17 cellular contexts compared by ENCODE assay signal in the genomic region with DNA sequence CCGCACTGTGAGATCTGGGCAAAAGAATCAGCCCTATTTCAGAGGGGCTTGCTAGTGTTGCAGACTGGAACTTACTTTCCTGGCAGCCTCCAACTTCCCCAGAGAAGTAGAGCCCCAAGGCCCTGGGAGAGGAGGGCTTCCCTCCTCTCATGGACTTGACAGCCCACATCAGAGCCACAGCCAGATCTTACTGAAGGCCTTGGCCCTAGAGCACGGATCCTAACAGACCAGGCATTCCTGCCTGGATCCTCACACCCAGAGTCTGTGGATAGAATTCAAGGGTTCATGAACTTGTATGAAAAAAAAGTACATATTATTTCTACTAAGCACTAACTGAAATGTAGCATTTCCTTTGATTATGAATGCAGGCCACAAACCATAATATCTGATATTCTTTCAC. TPM values are rescaled to one million over a fixed set of nuclear protein-coding genes. Genes with fewer than 3 reads are reported as not detected.
DNase-seq lines count a peak whose midpoint lies in the region; ATAC-seq and TF ChIP-seq lines count a peak whose summit lies in the region.
"Had no signal": no experiment of that assay in that cellular context is flagged by ENCODE, and none has a peak within 500 bp of the region (broad histone marks: within the 10 kb centered on the region; RNA-seq: fewer than 3 reads in every experiment).

No MANE protein-coding gene starts in this region.

- H3K27me3 Mint-ChIP-seq in activated naive CD4-positive, alpha-beta T cell treated with anti-CD3 and anti-CD28 coated beads, Interleukin-2, amount 50 U/mL, for 24 hours = no peaks in the 10 kb centered on the region
- H3K27me3 Mint-ChIP-seq in activated B cell treated with CpG ODN at 0.5 μM for 24 hours (no peaks in the 10 kb centered on the region), immature natural killer cell (ENCODE audit: low read depth in 3 of 3) (peaks cover 4 to 23% (median 21%) of the 10 kb centered on the region in 3 donors)
- H3K27me3 Mint-ChIP-seq: brain had no signal

- H3K9me3 ChIP-seq in thymus (ENCODE audit: control insufficient read depth) (no peaks in the 10 kb centered on the region), GM23248 (ENCODE audit: low read depth) (no peaks in the 10 kb centered on the region)
- H3K9me3 ChIP-seq: Peyer's patch, upper lobe of left lung had no signal

- peaks cover 20% of the 10 kb centered on the region; the same call in 1 of the 2 replicates for H3F3A ChIP-seq in GM23248 (ENCODE audit: insufficient read depth)

- H3K27ac Mint-ChIP-seq in activated naive CD4-positive, alpha-beta T cell treated with anti-CD3 and anti-CD28 coated beads, Interleukin-2, amount 50 U/mL, for 24 hours = peak overlapping the region; percentile 96
- H3K27ac Mint-ChIP-seq in activated B cell treated with CpG ODN at 0.5 μM for 24 hours (peak overlapping the region; percentile 72), immature natural killer cell (peak overlapping the region; percentile 91 to 99 (median 98))
- H3K27ac Mint-ChIP-seq: WTC11 had no signal

- no peaks in the 10 kb centered on the region for H3K9me2 ChIP-seq in GM23248 (ENCODE audit: insufficient read depth)

- no peak overlapping the region for H3K9ac ChIP-seq in GM23248

- no peak for DNase-seq in activated naive CD4-positive, alpha-beta T cell treated with Interleukin-2 at 50 U/mL for 16 hours
- no peak for DNase-seq in activated B cell treated with CpG ODN at 0.5 μM for 24 hours
- DNase-seq in immature natural killer cell = no peak
- DNase-seq in DMS153 treated with DMSO at 0.1 percent for 48 hours (lab: John Stamatoyannopoulos, UW; ENCODE audit: unreplicated experiment) = no peak
- DNase-seq in GM23248 = no peak
- DNase-seq: DMS53; effector CD4-positive, alpha-beta T cell; hypothalamus; left cardiac atrium; NCI-H774; Peyer's patch had no signal

- CTCF ChIA-PET in activated B cell treated with CpG ODN at 0.5 μM for 24 hours (lab: Charles Lee) = no interaction called here

- ATAC-seq in activated B cell treated with CpG ODN at 0.5 μM for 24 hours (ENCODE audit: low read depth) (no peak), GM21526 (IDR thresholded peaks at IDR 0.05; ENCODE audit: low FRiP score, unreplicated experiment) (no peak)
- ATAC-seq: left cardiac atrium, WTC11 had no signal

- peaks cover 17% of the 10 kb centered on the region for H3K4me1 ChIP-seq in thymus (ENCODE audit: control insufficient read depth, insufficient read depth, low read length)
- H3K4me1 ChIP-seq in GM23248 (ENCODE audit: insufficient read depth) = peaks cover 57% of the 10 kb centered on the region

- peak overlapping the region; percentile 57 for H3K4me3 Mint-ChIP-seq in activated naive CD4-positive, alpha-beta T cell treated with anti-CD3 and anti-CD28 coated beads, Interleukin-2, amount 50 U/mL, for 24 hours
- H3K4me3 Mint-ChIP-seq in activated B cell treated with CpG ODN at 0.5 μM for 24 hours (peak overlapping the region; percentile 46), immature natural killer cell (peak overlapping the region; percentile 75 to 87 (median 81))
- H3K4me3 Mint-ChIP-seq: brain, WTC11 had no signal

- H4K20me1 ChIP-seq in GM23248 (ENCODE audit: insufficient read depth) = no peaks in the 10 kb centered on the region

- H3K36me3 Mint-ChIP-seq in activated naive CD4-positive, alpha-beta T cell treated with anti-CD3 and anti-CD28 coated beads, Interleukin-2, amount 50 U/mL, for 24 hours = peaks cover 10% of the 10 kb centered on the region
- H3K36me3 Mint-ChIP-seq in activated B cell treated with CpG ODN at 0.5 μM for 24 hours (ENCODE audit: low read depth) = peaks cover 69% of the 10 kb centered on the region
- peaks cover 8 to 39% (median 15%) of the 10 kb centered on the region in 3 donors for H3K36me3 Mint-ChIP-seq in immature natural killer cell
- H3K36me3 Mint-ChIP-seq: WTC11 had no signal

- H3K27ac ChIP-seq in thymus (ENCODE audit: low read depth) (peak overlapping the region; percentile 72), GM23248 (no peak overlapping the region)

- POLR2A ChIA-PET in activated B cell treated with CpG ODN at 0.5 μM for 24 hours (lab: Charles Lee) = interaction anchor here (1.5 kb wide), 1 partner anchor 8 kb away, joined by 4 read pairs; a partner anchor contains a TSS

- H3K4me1 Mint-ChIP-seq in activated naive CD4-positive, alpha-beta T cell treated with anti-CD3 and anti-CD28 coated beads, Interleukin-2, amount 50 U/mL, for 24 hours = peaks cover 89% of the 10 kb centered on the region
- H3K4me1 Mint-ChIP-seq in activated B cell treated with CpG ODN at 0.5 μM for 24 hours (peaks cover 83% of the 10 kb centered on the region), immature natural killer cell (peaks cover 93 to 100% of the 10 kb centered on the region in 2 donors)

- no peak overlapping the region for H3K4me2 ChIP-seq in GM23248 (ENCODE audit: unreplicated experiment)

- no peaks in the 10 kb centered on the region for H3K27me3 ChIP-seq in thymus (ENCODE audit: control insufficient read depth, insufficient read depth)
- no peaks in the 10 kb centered on the region for H3K27me3 ChIP-seq in GM23248 (replicated peaks; ENCODE audit: insufficient read depth)
- H3K27me3 ChIP-seq: Peyer's patch, upper lobe of left lung had no signal

- intact Hi-C loops in activated B cell treated with CpG ODN at 0.5 μM for 24 hours (cut with micrococcal nuclease) = no loop called here

- no peaks in the 10 kb centered on the region for H3K9me3 Mint-ChIP-seq in activated naive CD4-positive, alpha-beta T cell treated with anti-CD3 and anti-CD28 coated beads, Interleukin-2, amount 50 U/mL, for 24 hours
- H3K9me3 Mint-ChIP-seq in activated B cell treated with CpG ODN at 0.5 μM for 24 hours = no peaks in the 10 kb centered on the region
- H3K9me3 Mint-ChIP-seq in immature natural killer cell = no peaks in the 10 kb centered on the region
- H3K9me3 Mint-ChIP-seq: WTC11 had no signal

- H3K4me3 ChIP-seq in thymus (ENCODE audit: low read length) (no peak overlapping the region), GM23248 (no peak overlapping the region)
- H3K4me3 ChIP-seq: upper lobe of left lung had no signal

- in situ Hi-C loops in GM23248 (cut with MboI) = loop anchor here (10.0 kb wide), 1 partner anchor 95 kb away; no protein-coding TSS in a partner anchor

- 89% methylated on average over 2 of the region's 2 CpGs for WGBS in thymus
- WGBS in GM23248 (ENCODE audit: low coverage in 1 of 2, low lambda C conversion rate in 2 of 2, missing lambda C conversion rate in 2 of 2), 2 experiments = 87 to 88% methylated on average over 2 of the region's 2 CpGs

- TF ChIP-seq CTCF in activated B cell treated with CpG ODN at 0.5 μM for 24 hours (IDR thresholded peaks at IDR 0.05) = no peak

- H2AFZ ChIP-seq in GM23248 = no peak overlapping the region

- H3K79me2 ChIP-seq in GM23248 (ENCODE audit: insufficient read depth) = peaks cover 34% of the 10 kb centered on the region

- H3K36me3 ChIP-seq in thymus (ENCODE audit: control insufficient read depth, insufficient read depth) = peaks cover 26% of the 10 kb centered on the region
- H3K36me3 ChIP-seq in GM23248 (ENCODE audit: low read depth) = no peaks in the 10 kb centered on the region
- H3K36me3 ChIP-seq: Peyer's patch had no signal

RNA-seq across cellular contexts. Expression of a gene that starts 8.3 kb away (rescaled TPM):
- total RNA-seq in activated B cell treated with CpG ODN at 0.5 μM for 24 hours = 293 TPM in 2 replicates
- polyA plus RNA-seq in immature natural killer cell (100 to 1,000 TPM in 2 of 3 donors, 10 to 100 TPM in 1; 93.7 to 252 (median 131) TPM), thymus (65.0 TPM), GM23248 (2016; fragmentation: Nextera tagmentation; extraction: Ambion mirVana) (47.8 and 50.3 TPM in 2 replicates)
- total RNA-seq in GM23248 (2014; rRNA removed; shearing (Covaris generic)) = 20.1 and 21.4 TPM in 2 replicates
